21 cellular contexts compared by ENCODE assay signal in genomic region chr5:30042677-30043076, GRCh38.
"Had no signal": no experiment of that assay in that cellular context is flagged by ENCODE, and none has a peak within 500 bp of the region (broad histone marks: within the 10 kb centered on the region; RNA-seq: fewer than 3 reads in every experiment).

No MANE protein-coding gene starts in this region.

- FAIRE-seq: colon had no signal

- H3K36me3 Mint-ChIP-seq: neural progenitor cell had no signal

- H3K27ac ChIP-seq: esophagus squamous epithelium, gastroesophageal sphincter, neural progenitor cell, psoas muscle, right lobe of liver, stomach, thoracic aorta, transverse colon, uterus had no signal

- H3K9me3 ChIP-seq: esophagus squamous epithelium, gastroesophageal sphincter, psoas muscle, right lobe of liver, stomach, thoracic aorta, transverse colon, uterus had no signal

- H3K27ac Mint-ChIP-seq: natural killer cell treated with Interleukin-12 subunit alpha and Interleukin-12 subunit beta and Interleukin-15 and Interleukin-18, amount 100 ng/mL, for 72 hours; neural progenitor cell had no signal

- DNase-seq: dermis blood vessel endothelial cell; esophagus squamous epithelium; foreskin fibroblast; left colon; left ventricle myocardium superior; occipital lobe; psoas muscle; retina; right lobe of liver; stimulated activated CD4-positive, alpha-beta T cell treated with anti-CD3 and anti-CD28 coated beads, Interleukin-2, amount 100 ng/mL, for 24 hours; stimulated activated CD4-positive, alpha-beta T cell treated with anti-CD3 and anti-CD28 coated beads, Interleukin-4, amount 100 ng/mL, for 4 hours; stimulated activated naive CD4-positive, alpha-beta T cell; stomach; substantia nigra; transverse colon; uterus had no signal

- H3K4me3 Mint-ChIP-seq: natural killer cell treated with Interleukin-12 subunit alpha and Interleukin-12 subunit beta and Interleukin-15 and Interleukin-18, amount 100 ng/mL, for 72 hours; neural progenitor cell had no signal

- H3K27me3 Mint-ChIP-seq: natural killer cell treated with Interleukin-12 subunit alpha and Interleukin-12 subunit beta and Interleukin-15 and Interleukin-18, amount 100 ng/mL, for 72 hours had no signal

- H3K9me3 Mint-ChIP-seq: neural progenitor cell had no signal

- H3K27me3 ChIP-seq: esophagus squamous epithelium, gastroesophageal sphincter, neural progenitor cell, right lobe of liver, stomach, transverse colon, uterus had no signal

- ATAC-seq: gastroesophageal sphincter; left colon; left ventricle myocardium superior; natural killer cell treated with Interleukin-12 subunit alpha and Interleukin-12 subunit beta and Interleukin-15 and Interleukin-18, amount 100 ng/mL, for 72 hours; psoas muscle; right lobe of liver had no signal

- H3K4me1 ChIP-seq: esophagus squamous epithelium, gastroesophageal sphincter, neural progenitor cell, psoas muscle, right lobe of liver, stomach, transverse colon, uterus had no signal

- H3K4me3 ChIP-seq: esophagus squamous epithelium, gastroesophageal sphincter, neural progenitor cell, psoas muscle, right lobe of liver, stomach, thoracic aorta, transverse colon, uterus had no signal

- H3K36me3 ChIP-seq: esophagus squamous epithelium, gastroesophageal sphincter, neural progenitor cell, right lobe of liver, stomach, thoracic aorta, transverse colon, uterus had no signal
